7 cellular contexts compared by ENCODE assay signal in genomic region chr14:23071975-23072539, GRCh38. TPM values are rescaled to one million over a fixed set of nuclear protein-coding genes. Genes with fewer than 3 reads are reported as not detected.
DNase-seq lines count a peak whose midpoint lies in the region; ATAC-seq and TF ChIP-seq lines count a peak whose summit lies in the region.
"Had no signal": no experiment of that assay in that cellular context is flagged by ENCODE, and none has a peak within 500 bp of the region (broad histone marks: within the 10 kb centered on the region; RNA-seq: fewer than 3 reads in every experiment).

No MANE protein-coding gene starts in this region.

- H3K27ac ChIP-seq in hepatocyte (peak overlapping the region; percentile 89), urinary bladder (ENCODE audit: low read depth) (peak overlapping the region; percentile 76)

- H3K4me3 ChIP-seq in hepatocyte, result no peak overlapping the region
- peak overlapping the region; percentile 52 for H3K4me3 ChIP-seq in urinary bladder (ENCODE audit: low read depth, low read length)

- H3K4me3 Mint-ChIP-seq in activated naive CD4-positive, alpha-beta T cell treated with anti-CD3 and anti-CD28 coated beads, Interleukin-2, amount 10 ng/mL, durations not matched to agents 7 days and 5 days, result peak overlapping the region; percentile 92

- no peak overlapping the region for H2AFZ ChIP-seq in hepatocyte

- H3K36me3 ChIP-seq in hepatocyte (replicated peaks; ENCODE audit: insufficient read depth, low read depth) (no peaks in the 10 kb centered on the region), urinary bladder (ENCODE audit: insufficient read depth) (peaks cover 6% of the 10 kb centered on the region)

- peaks cover 10% of the 10 kb centered on the region for H4K20me1 ChIP-seq in hepatocyte (ENCODE audit: insufficient read depth, poor library complexity, severe bottlenecking)

- H3K27me3 ChIP-seq in hepatocyte, result no peaks in the 10 kb centered on the region

- peaks cover 74% of the 10 kb centered on the region for H3K79me2 ChIP-seq in hepatocyte

- H3K9me3 Mint-ChIP-seq in activated naive CD4-positive, alpha-beta T cell treated with anti-CD3 and anti-CD28 coated beads, Interleukin-2, amount 10 ng/mL, durations not matched to agents 7 days and 5 days, result no peaks in the 10 kb centered on the region

- peaks cover 36% of the 10 kb centered on the region for H3K4me1 Mint-ChIP-seq in activated naive CD4-positive, alpha-beta T cell treated with anti-CD3 and anti-CD28 coated beads, Interleukin-2, amount 10 ng/mL, durations not matched to agents 7 days and 5 days

- no peaks in the 10 kb centered on the region for H3K9me3 ChIP-seq in hepatocyte (ENCODE audit: low read depth)

- ATAC-seq in GM18517 (IDR thresholded peaks at IDR 0.05; ENCODE audit: unreplicated experiment), result no peak

- peak overlapping the region; percentile 88 for H3K27ac Mint-ChIP-seq in activated naive CD4-positive, alpha-beta T cell treated with anti-CD3 and anti-CD28 coated beads, Interleukin-2, amount 10 ng/mL, durations not matched to agents 7 days and 5 days

- no peak for DNase-seq in activated naive CD4-positive, alpha-beta T cell treated with anti-CD3 and anti-CD28 coated beads, Interleukin-2, amount 10 ng/mL, durations not matched to agents 7 days and 5 days
- DNase-seq in activated naive CD4-positive, alpha-beta T cell (lab: John Stamatoyannopoulos, UW), result no peak
- peak; percentile 49 for DNase-seq in hepatocyte (ENCODE audit: low spot score)
- no peak for DNase-seq in effector CD4-positive, alpha-beta T cell
- DNase-seq: GF-D8 had no signal

- 36% methylated on average over 5 of the region's 5 CpGs for WGBS in hepatocyte (ENCODE audit: low lambda C conversion rate, missing lambda C conversion rate)
- 34% methylated on average over 5 of the region's 5 CpGs for whole genome bisulfite sequencing in urinary bladder

- CTCF ChIA-PET in activated naive CD4-positive, alpha-beta T cell treated with anti-CD3 and anti-CD28 coated beads, Interleukin-2, amount 10 ng/mL, durations not matched to agents 7 days and 5 days (lab: Charles Lee), result interaction anchor here (0.8 to 3.3 kb wide), 8 partner anchors 9 to 115 kb away, joined by 4 to 14 read pairs (median 7); partner anchors contain the start of genes ACIN1, C14orf119 and CDH24

- H3K4me1 ChIP-seq in hepatocyte (ENCODE audit: insufficient read depth) (peaks cover 33% of the 10 kb centered on the region), urinary bladder (ENCODE audit: insufficient read depth) (no peaks in the 10 kb centered on the region)

- peak overlapping the region; percentile 92 for H3K4me2 ChIP-seq in hepatocyte

- no peaks in the 10 kb centered on the region for H3K27me3 Mint-ChIP-seq in activated naive CD4-positive, alpha-beta T cell treated with anti-CD3 and anti-CD28 coated beads, Interleukin-2, amount 10 ng/mL, durations not matched to agents 7 days and 5 days

- H3K9me2 ChIP-seq in hepatocyte (replicated peaks; ENCODE audit: insufficient read depth), result no peaks in the 10 kb centered on the region

- TF ChIP-seq CTCF in hepatocyte (IDR thresholded peaks at IDR 0.05; ENCODE audit: poor library complexity), result no peak

- peaks cover 50% of the 10 kb centered on the region for H3K36me3 Mint-ChIP-seq in activated naive CD4-positive, alpha-beta T cell treated with anti-CD3 and anti-CD28 coated beads, Interleukin-2, amount 10 ng/mL, durations not matched to agents 7 days and 5 days

RNA-seq across cellular contexts. Expression of gene CDH24, which starts 14.7 kb away (rescaled TPM):
- 6.7 and 6.9 TPM in 2 replicates for total RNA-seq in hepatocyte
- polyA plus RNA-seq in hepatocyte, result 18.0 and 19.8 TPM in 2 replicates
- total RNA-seq in urinary bladder, result 6.4 TPM
- 4.4 TPM for polyA plus RNA-seq in urinary bladder

RNA-seq across cellular contexts. Expression of gene ACIN1, which starts 22.9 kb away (rescaled TPM):
- total RNA-seq in hepatocyte (97.5 and 108 TPM in 2 replicates), urinary bladder (87.9 TPM)
- polyA plus RNA-seq in hepatocyte (44.3 and 49.2 TPM in 2 replicates), urinary bladder (82.2 TPM)

RNA-seq across cellular contexts. Expression of gene C14orf119, which starts 23.2 kb away (rescaled TPM):
- total RNA-seq in hepatocyte (47.7 and 64.9 TPM in 2 replicates), urinary bladder (37.2 TPM)
- polyA plus RNA-seq in hepatocyte (118 and 146 TPM in 2 replicates), urinary bladder (51.8 TPM)

RNA-seq across cellular contexts. Expression of gene PSMB11, which starts 30.0 kb away (rescaled TPM):
- total RNA-seq in hepatocyte (not detected in 2 replicates), urinary bladder (not detected)
- polyA plus RNA-seq in hepatocyte (not detected in 2 replicates), urinary bladder (not detected)

RNA-seq across cellular contexts. Expression of gene CIROP, which starts 32.7 kb away (rescaled TPM):
- total RNA-seq in hepatocyte (not detected in 2 replicates), urinary bladder (not detected)
- polyA plus RNA-seq in hepatocyte (not detected in 2 replicates), urinary bladder (not detected)
